ENCODE assay signal across 1 cellular context in genomic region chr14:37590096-37590809, GRCh38.
TF ChIP-seq lines count a peak whose summit lies in the region.

No MANE protein-coding gene starts in this region.

TF ChIP-seq in HepG2, 621 proteins besides CTCF, POLR2A, EP300 and RAD21:
- TF ChIP-seq ZNF652 (CRISPR knock-in tag; IDR thresholded peaks at IDR 0.05; ENCODE audit: borderline replicate concordance, low read depth) = no peak
- TF ChIP-seq RORA (CRISPR knock-in tag; IDR thresholded peaks at IDR 0.05) = no peak
- TF ChIP-seq ZNF646 (CRISPR knock-in tag; IDR thresholded peaks at IDR 0.05) = no peak
- TF ChIP-seq CBX2 (IDR thresholded peaks at IDR 0.05; ENCODE audit: low read depth, low read length) = no peak
- no peak for TF ChIP-seq CBX2 (CRISPR knock-in tag; IDR thresholded peaks at IDR 0.05; ENCODE audit: low read depth)
- peak; percentile 61; the same call in 1 of the 2 replicates for TF ChIP-seq ZNF878 (CRISPR knock-in tag; IDR thresholded peaks at IDR 0.05)
- peak; percentile 47; the same call in 1 of the 2 replicates for TF ChIP-seq PRDM15 (CRISPR knock-in tag; IDR thresholded peaks at IDR 0.05)
- TF ChIP-seq THRA (CRISPR knock-in tag; IDR thresholded peaks at IDR 0.05; ENCODE audit: borderline replicate concordance) = 0 out of 2 replicates have a peak, but pooled peaks have one; percentile 7
- TF ChIP-seq STAG1 (CRISPR knock-in tag; IDR thresholded peaks at IDR 0.05) = 0 out of 2 replicates have a peak, but pooled peaks have one; percentile 2
- TF ChIP-seq ARID3A (IDR thresholded peaks at IDR 0.05; ENCODE audit: low read depth, low read length) = peak; percentile 56
- 0 out of 2 replicates have a peak, but pooled peaks have one; percentile 34 for TF ChIP-seq MIXL1 (CRISPR knock-in tag; IDR thresholded peaks at IDR 0.05)
- TF ChIP-seq ZNF773 (CRISPR knock-in tag; IDR thresholded peaks at IDR 0.05; ENCODE audit: borderline replicate concordance) = no peak
- peak; percentile 53; the same call in 1 of the 2 replicates for TF ChIP-seq POLR2G (IDR thresholded peaks at IDR 0.05; ENCODE audit: low read depth, low read length)
- peak; percentile 30 for TF ChIP-seq YY1 (IDR thresholded peaks at IDR 0.05; ENCODE audit: insufficient read depth, insufficient replicate concordance, low read depth, low read length)
- no peak for TF ChIP-seq SOX13 (IDR thresholded peaks at IDR 0.05)
- 0 out of 4 replicates have a peak, but pooled peaks of 1 of the 2 experiments have one; percentile 71 for TF ChIP-seq SOX13 (CRISPR knock-in tag; conservative IDR thresholded peaks at IDR 0.05 in 1 of 2, IDR thresholded peaks at IDR 0.05 in 1 of 2)
- TF ChIP-seq RBM22 (optimal IDR thresholded peaks at IDR 0.05; ENCODE audit: low read length) = peak; percentile 79
- TF ChIP-seq ZBTB10 (CRISPR knock-in tag; IDR thresholded peaks at IDR 0.05; ENCODE audit: borderline replicate concordance) = no peak
- TF ChIP-seq TOE1 (CRISPR knock-in tag; IDR thresholded peaks at IDR 0.05) = 0 out of 2 replicates have a peak, but pooled peaks have one; percentile 15
- TF ChIP-seq HDAC6 (IDR thresholded peaks at IDR 0.05; ENCODE audit: low read depth, low read length) = 0 out of 2 replicates have a peak, but pooled peaks have one; percentile 17
- no peak for TF ChIP-seq KAT7 (CRISPR knock-in tag; IDR thresholded peaks at IDR 0.05; ENCODE audit: borderline replicate concordance)
- TF ChIP-seq ZNF549 (CRISPR knock-in tag; IDR thresholded peaks at IDR 0.05) = peak; percentile 3; the same call in 1 of the 2 replicates
- 0 out of 2 replicates have a peak, but pooled peaks have one; percentile 23 for TF ChIP-seq SIN3B (IDR thresholded peaks at IDR 0.05; ENCODE audit: low read length)
- TF ChIP-seq NR2F1 (CRISPR knock-in tag; IDR thresholded peaks at IDR 0.05) = no peak
